Comparison of ENCODE assay signal across 25 cellular contexts in genomic region chr2:172471168-172471567, GRCh38.
"Had no signal": no experiment of that assay in that cellular context is flagged by ENCODE, and none has a peak within 500 bp of the region (broad histone marks: within the 10 kb centered on the region; RNA-seq: fewer than 3 reads in every experiment).

No MANE protein-coding gene starts in this region.

- H3K27ac ChIP-seq: body of pancreas, dorsolateral prefrontal cortex, epithelial cell of prostate, foreskin keratinocyte, hepatocyte, left ventricle myocardium inferior, parathyroid adenoma, sigmoid colon, SK-N-MC, stomach, testis had no signal

- H2AFZ ChIP-seq: hepatocyte, parathyroid adenoma had no signal

- H3K4me1 ChIP-seq: body of pancreas, parathyroid adenoma, sigmoid colon, stomach, testis had no signal

- H3K9ac ChIP-seq: parathyroid adenoma had no signal

- H3K4me2 ChIP-seq: hepatocyte had no signal

- FAIRE-seq: colon, kidney had no signal

- ATAC-seq: activated T-cell treated with anti-CD3 and anti-CD28 coated beads, Interleukin-2, amount 50 U/mL, for 4 hours; body of pancreas; foreskin keratinocyte; mucosa of descending colon; stimulated activated effector memory CD8-positive, alpha-beta T cell treated with anti-CD3 and anti-CD28 coated beads, Interleukin-12 subunit alpha, Interleukin-12 subunit beta, amount 100 ng/mL, for 72 hours had no signal

- H3K36me3 ChIP-seq: sigmoid colon had no signal

- H3K9me3 Mint-ChIP-seq: activated naive CD8-positive, alpha-beta T cell treated with anti-CD3 and anti-CD28 coated beads, Interleukin-2, amount 10 ng/mL, durations not matched to agents 7 days and 5 days; activated T-cell treated with anti-CD3 and anti-CD28 coated beads, Interleukin-2, amount 50 U/mL, for 4 hours; stimulated activated effector memory CD8-positive, alpha-beta T cell treated with anti-CD3 and anti-CD28 coated beads, Interleukin-12 subunit alpha, Interleukin-12 subunit beta, amount 100 ng/mL, for 72 hours had no signal

- H3K27ac Mint-ChIP-seq: activated naive CD8-positive, alpha-beta T cell treated with anti-CD3 and anti-CD28 coated beads, Interleukin-2, amount 10 ng/mL, durations not matched to agents 7 days and 5 days; naive B cell; stimulated activated effector memory CD8-positive, alpha-beta T cell treated with anti-CD3 and anti-CD28 coated beads, Interleukin-12 subunit alpha, Interleukin-12 subunit beta, amount 100 ng/mL, for 72 hours had no signal

- H3K27me3 Mint-ChIP-seq: activated naive CD8-positive, alpha-beta T cell treated with anti-CD3 and anti-CD28 coated beads, Interleukin-2, amount 10 ng/mL, durations not matched to agents 7 days and 5 days had no signal

- H3K27me3 ChIP-seq: body of pancreas, dorsolateral prefrontal cortex, foreskin keratinocyte, hepatocyte, sigmoid colon, stomach, testis had no signal

- H3K36me3 Mint-ChIP-seq: naive B cell had no signal

- H3K9me3 ChIP-seq: body of pancreas, left ventricle myocardium inferior, mucosa of descending colon, sigmoid colon, stomach, testis had no signal

- H3K4me3 ChIP-seq: body of pancreas, dorsolateral prefrontal cortex, hepatocyte, left ventricle myocardium inferior, mucosa of descending colon, sigmoid colon, SK-N-MC, stomach, testis had no signal

- H3K4me1 Mint-ChIP-seq: naive B cell; stimulated activated effector memory CD8-positive, alpha-beta T cell treated with anti-CD3 and anti-CD28 coated beads, Interleukin-12 subunit alpha, Interleukin-12 subunit beta, amount 100 ng/mL, for 72 hours had no signal

- H3K4me3 Mint-ChIP-seq: activated naive CD8-positive, alpha-beta T cell treated with anti-CD3 and anti-CD28 coated beads, Interleukin-2, amount 10 ng/mL, durations not matched to agents 7 days and 5 days; activated T-cell treated with anti-CD3 and anti-CD28 coated beads, Interleukin-2, amount 50 U/mL, for 4 hours; naive B cell; stimulated activated effector memory CD8-positive, alpha-beta T cell treated with anti-CD3 and anti-CD28 coated beads, Interleukin-12 subunit alpha, Interleukin-12 subunit beta, amount 100 ng/mL, for 72 hours had no signal

- H3K79me2 ChIP-seq: hepatocyte, parathyroid adenoma had no signal

- DNase-seq: activated CD4-positive, alpha-beta T cell treated with anti-CD3 and anti-CD28 coated beads for 48 hours; activated CD4-positive, CD25-positive, alpha-beta regulatory T cell; activated CD8-positive, alpha-beta memory T cell treated with anti-CD3 and anti-CD28 coated beads, Interleukin-2, amount 50 U/mL, for 4 hours; activated effector memory CD4-positive, alpha-beta T cell treated with Interleukin-2 at 50 U/mL for 16 hours; activated naive CD8-positive, alpha-beta T cell treated with anti-CD3 and anti-CD28 coated beads, Interleukin-2, amount 10 ng/mL, durations not matched to agents 7 days and 5 days; activated T-cell treated with anti-CD3 and anti-CD28 coated beads, Interleukin-2, amount 50 U/mL, for 4 hours; body of pancreas; caudate nucleus; dorsolateral prefrontal cortex; foreskin keratinocyte; kidney; left ventricle myocardium inferior; mammary epithelial cell; mucosa of descending colon; naive B cell; sigmoid colon; stimulated activated CD4-positive, alpha-beta T cell treated with anti-CD3 and anti-CD28 coated beads, Interleukin-4, amount 100 ng/mL, for 24 hours; stomach; testis had no signal
